ENCODE assay signal across 3 cellular contexts in genomic region chr4:183262776-183263100, GRCh38.
A peak's percentile ranks its signal among the peaks of the same experiment; 100 is the strongest.
TF ChIP-seq lines count a peak whose summit lies in the region.

No MANE protein-coding gene starts in this region.

TF ChIP-seq in SK-N-SH, 30 proteins besides CTCF, POLR2A, EP300 and RAD21 (continued from another document):
- TF ChIP-seq REST (IDR thresholded peaks at IDR 0.05; ENCODE audit: low read depth, low read length): no peak
- TF ChIP-seq ZBTB33 (IDR thresholded peaks at IDR 0.05; ENCODE audit: borderline replicate concordance, low read depth): no peak
- 0 out of 2 replicates have a peak, but pooled peaks have one; percentile 5 for TF ChIP-seq MXI1 (IDR thresholded peaks at IDR 0.05; ENCODE audit: low read depth, low read length)

TF ChIP-seq in SK-N-SH treated with all-trans-retinoic acid at 6 μM for 48 hours, 23 proteins besides CTCF, POLR2A, EP300 and RAD21 (continued from another document):
- TF ChIP-seq, protein P1, sequence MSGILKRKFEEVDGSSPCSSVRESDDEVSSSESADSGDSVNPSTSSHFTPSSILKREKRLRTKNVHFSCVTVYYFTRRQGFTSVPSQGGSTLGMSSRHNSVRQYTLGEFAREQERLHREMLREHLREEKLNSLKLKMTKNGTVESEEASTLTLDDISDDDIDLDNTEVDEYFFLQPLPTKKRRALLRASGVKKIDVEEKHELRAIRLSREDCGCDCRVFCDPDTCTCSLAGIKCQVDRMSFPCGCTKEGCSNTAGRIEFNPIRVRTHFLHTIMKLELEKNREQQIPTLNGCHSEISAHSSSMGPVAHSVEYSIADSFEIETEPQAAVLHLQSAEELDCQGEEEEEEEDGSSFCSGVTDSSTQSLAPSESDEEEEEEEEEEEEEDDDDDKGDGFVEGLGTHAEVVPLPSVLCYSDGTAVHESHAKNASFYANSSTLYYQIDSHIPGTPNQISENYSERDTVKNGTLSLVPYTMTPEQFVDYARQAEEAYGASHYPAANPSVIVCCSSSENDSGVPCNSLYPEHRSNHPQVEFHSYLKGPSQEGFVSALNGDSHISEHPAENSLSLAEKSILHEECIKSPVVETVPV (CRISPR knock-in tag; IDR thresholded peaks at IDR 0.05): no peak
- TF ChIP-seq TOX (CRISPR knock-in tag; IDR thresholded peaks at IDR 0.05; ENCODE audit: borderline replicate concordance): no peak
- TF ChIP-seq ZNF70 (CRISPR knock-in tag; IDR thresholded peaks at IDR 0.05): no peak
- TF ChIP-seq CSDC2 (CRISPR knock-in tag; IDR thresholded peaks at IDR 0.05): no peak
- no peak for TF ChIP-seq ZNF565 (CRISPR knock-in tag; conservative IDR thresholded peaks at IDR 0.05; ENCODE audit: low read depth)
- no peak for TF ChIP-seq ZC3H10 (CRISPR knock-in tag; IDR thresholded peaks at IDR 0.05)
- no peak for TF ChIP-seq PATZ1 (CRISPR knock-in tag; IDR thresholded peaks at IDR 0.05; ENCODE audit: borderline replicate concordance)
- TF ChIP-seq ZFP3 (CRISPR knock-in tag; IDR thresholded peaks at IDR 0.05): no peak
- no peak for TF ChIP-seq RARB (CRISPR knock-in tag; IDR thresholded peaks at IDR 0.05)
- TF ChIP-seq TCF4 (CRISPR knock-in tag; IDR thresholded peaks at IDR 0.05; ENCODE audit: borderline replicate concordance): no peak

TF ChIP-seq in WTC11, 78 proteins besides CTCF, POLR2A, EP300 and RAD21 (continued from another document):
- TF ChIP-seq, protein P2, sequence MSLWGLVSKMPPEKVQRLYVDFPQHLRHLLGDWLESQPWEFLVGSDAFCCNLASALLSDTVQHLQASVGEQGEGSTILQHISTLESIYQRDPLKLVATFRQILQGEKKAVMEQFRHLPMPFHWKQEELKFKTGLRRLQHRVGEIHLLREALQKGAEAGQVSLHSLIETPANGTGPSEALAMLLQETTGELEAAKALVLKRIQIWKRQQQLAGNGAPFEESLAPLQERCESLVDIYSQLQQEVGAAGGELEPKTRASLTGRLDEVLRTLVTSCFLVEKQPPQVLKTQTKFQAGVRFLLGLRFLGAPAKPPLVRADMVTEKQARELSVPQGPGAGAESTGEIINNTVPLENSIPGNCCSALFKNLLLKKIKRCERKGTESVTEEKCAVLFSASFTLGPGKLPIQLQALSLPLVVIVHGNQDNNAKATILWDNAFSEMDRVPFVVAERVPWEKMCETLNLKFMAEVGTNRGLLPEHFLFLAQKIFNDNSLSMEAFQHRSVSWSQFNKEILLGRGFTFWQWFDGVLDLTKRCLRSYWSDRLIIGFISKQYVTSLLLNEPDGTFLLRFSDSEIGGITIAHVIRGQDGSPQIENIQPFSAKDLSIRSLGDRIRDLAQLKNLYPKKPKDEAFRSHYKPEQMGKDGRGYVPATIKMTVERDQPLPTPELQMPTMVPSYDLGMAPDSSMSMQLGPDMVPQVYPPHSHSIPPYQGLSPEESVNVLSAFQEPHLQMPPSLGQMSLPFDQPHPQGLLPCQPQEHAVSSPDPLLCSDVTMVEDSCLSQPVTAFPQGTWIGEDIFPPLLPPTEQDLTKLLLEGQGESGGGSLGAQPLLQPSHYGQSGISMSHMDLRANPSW (CRISPR knock-in tag; conservative IDR thresholded peaks at IDR 0.05; ENCODE audit: low read depth): no peak
- TF ChIP-seq SP1 (CRISPR knock-in tag; conservative IDR thresholded peaks at IDR 0.05): 0 out of 2 replicates have a peak, but pooled peaks have one; percentile 11
